ENCODE assay signal across 17 cellular contexts in the genomic region with DNA sequence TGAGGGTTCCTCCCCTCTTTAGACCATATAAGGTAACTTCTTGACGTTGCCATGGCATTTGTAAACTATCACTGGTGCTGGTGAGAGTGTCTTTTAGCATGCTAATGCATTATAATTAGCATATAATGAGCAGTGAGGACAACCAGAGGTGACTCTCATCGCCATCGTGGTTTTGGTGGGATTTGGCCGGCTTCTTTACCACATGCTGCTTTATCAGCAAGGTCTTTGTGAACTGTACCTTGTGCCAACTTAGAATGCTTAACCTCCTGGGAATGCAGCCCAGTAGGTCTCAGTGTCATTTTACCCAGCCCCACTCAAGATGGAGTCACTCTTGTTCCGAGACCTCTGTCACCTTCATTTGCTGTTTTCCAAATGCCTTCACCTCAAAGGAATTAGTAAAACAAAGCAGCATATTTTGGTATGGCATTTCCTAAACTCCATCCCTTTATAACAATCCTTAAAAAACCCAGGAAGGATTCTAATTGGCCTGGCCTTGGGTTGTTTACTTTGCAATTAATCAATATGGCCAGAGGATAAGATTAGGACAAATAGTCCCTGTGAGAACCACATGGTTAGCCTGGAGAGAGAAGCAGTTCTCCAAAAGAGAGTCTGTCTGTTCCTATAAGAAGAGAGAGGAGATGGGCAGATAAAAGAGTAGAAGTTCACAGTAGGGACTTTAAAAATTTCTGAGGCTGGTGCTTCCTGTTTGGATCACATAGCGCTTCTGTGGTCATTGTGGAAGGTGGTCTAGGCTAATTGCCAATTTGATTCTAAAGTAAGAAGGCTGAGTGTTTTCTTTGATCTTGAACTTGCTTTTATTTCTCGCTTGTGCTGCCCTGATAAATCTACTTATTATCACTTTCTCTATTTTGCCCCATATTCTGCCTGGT.
DNase-seq lines count a peak whose midpoint lies in the region; ATAC-seq and TF ChIP-seq lines count a peak whose summit lies in the region.
"Had no signal": no experiment of that assay in that cellular context is flagged by ENCODE, and none has a peak within 500 bp of the region (broad histone marks: within the 10 kb centered on the region; RNA-seq: fewer than 3 reads in every experiment).

No MANE protein-coding gene starts in this region.

- ATAC-seq in body of pancreas = peak; percentile 93
- peak; percentile 25 for ATAC-seq in stimulated activated naive CD8-positive, alpha-beta T cell treated with anti-CD3 and anti-CD28 coated beads, Interleukin-15, Interleukin-2, amounts not matched to agents 100 U/mL and 50 U/mL, for 24 hours
- ATAC-seq: K562, mucosa of descending colon, sciatic nerve had no signal

- peak overlapping the region; percentile 22 to 69 (median 50) for H3K27ac ChIP-seq in body of pancreas
- H3K27ac ChIP-seq: cardiac muscle cell, esophagus muscularis mucosa, left ventricle myocardium inferior had no signal

- H3K4me3 ChIP-seq in body of pancreas = no peak overlapping the region
- H3K4me3 ChIP-seq: cardiac muscle cell, esophagus muscularis mucosa, K562, left ventricle myocardium inferior, mucosa of descending colon had no signal

- no peaks in the 10 kb centered on the region for H3K27me3 ChIP-seq in body of pancreas
- H3K27me3 ChIP-seq: cardiac muscle cell had no signal

- no peak for TF ChIP-seq POLR2A in body of pancreas (IDR thresholded peaks at IDR 0.05)

- CTCF ChIA-PET in activated naive CD4-positive, alpha-beta T cell treated with anti-CD3 and anti-CD28 coated beads, Interleukin-2, amount 10 ng/mL, durations not matched to agents 7 days and 5 days (lab: Charles Lee) = no interaction called here

- DNase-seq in activated naive CD4-positive, alpha-beta T cell treated with anti-CD3 and anti-CD28 coated beads, Interleukin-2, amount 10 ng/mL, durations not matched to agents 7 days and 5 days = no peak
- no peak for DNase-seq in activated naive CD4-positive, alpha-beta T cell (lab: John Stamatoyannopoulos, UW)
- DNase-seq in RPMI7951 (ENCODE audit: low read depth) (peak; percentile 37), body of pancreas (peak; percentile 51 to 70 (median 66)), cerebellar nuclear complex (lab: John Stamatoyannopoulos, UW) (no peak), head of caudate nucleus (no peak)
- DNase-seq in stimulated activated naive CD8-positive, alpha-beta T cell treated with anti-CD3 and anti-CD28 coated beads, Interleukin-15, Interleukin-2, amounts not matched to agents 100 U/mL and 50 U/mL, for 24 hours = no peak
- no peak for DNase-seq in stimulated activated CD4-positive, alpha-beta T cell treated with anti-CD3 and anti-CD28 coated beads, Interleukin-2, amount 100 ng/mL, for 48 hours
- DNase-seq: GDM1, left ventricle myocardium inferior, mucosa of descending colon, NCI-H1092, NCI-H526 treated with DMSO at 0.1 percent for 48 hours had no signal

- intact Hi-C loops in body of pancreas (cut with DNase I) (no loop called here), head of caudate nucleus (cut with DNase I) (no loop called here)

- 15 to 19% methylated on average over 7 of the region's 7 CpGs for whole genome bisulfite sequencing in body of pancreas, 2 donors

- H3K4me1 ChIP-seq in body of pancreas = peaks cover 29% of the 10 kb centered on the region
- H3K4me1 ChIP-seq: esophagus muscularis mucosa, left ventricle myocardium inferior had no signal

- H3K4me1 Mint-ChIP-seq in activated naive CD4-positive, alpha-beta T cell treated with anti-CD3 and anti-CD28 coated beads, Interleukin-2, amount 10 ng/mL, durations not matched to agents 7 days and 5 days = peaks cover 57% of the 10 kb centered on the region

- no peak for TF ChIP-seq CTCF in body of pancreas (IDR thresholded peaks at IDR 0.05)

- no peaks in the 10 kb centered on the region for H3K9me3 Mint-ChIP-seq in activated naive CD4-positive, alpha-beta T cell treated with anti-CD3 and anti-CD28 coated beads, Interleukin-2, amount 10 ng/mL, durations not matched to agents 7 days and 5 days

- no peaks in the 10 kb centered on the region for H3K36me3 ChIP-seq in body of pancreas (replicated peaks in 1 of 2; ENCODE audit: insufficient read depth in 1 of 2, low read depth in 2 of 2)
- H3K36me3 ChIP-seq: cardiac muscle cell, esophagus muscularis mucosa, left ventricle myocardium inferior had no signal

- no peaks in the 10 kb centered on the region for H3K9me3 ChIP-seq in body of pancreas
- H3K9me3 ChIP-seq: esophagus muscularis mucosa, left ventricle myocardium inferior, mucosa of descending colon had no signal

- H3K27me3 Mint-ChIP-seq in activated naive CD4-positive, alpha-beta T cell treated with anti-CD3 and anti-CD28 coated beads, Interleukin-2, amount 10 ng/mL, durations not matched to agents 7 days and 5 days = no peaks in the 10 kb centered on the region

- peak overlapping the region; percentile 85 for H3K27ac Mint-ChIP-seq in activated naive CD4-positive, alpha-beta T cell treated with anti-CD3 and anti-CD28 coated beads, Interleukin-2, amount 10 ng/mL, durations not matched to agents 7 days and 5 days

- H3K36me3 Mint-ChIP-seq in activated naive CD4-positive, alpha-beta T cell treated with anti-CD3 and anti-CD28 coated beads, Interleukin-2, amount 10 ng/mL, durations not matched to agents 7 days and 5 days = peaks cover 2% of the 10 kb centered on the region

- no peak overlapping the region for H3K4me3 Mint-ChIP-seq in activated naive CD4-positive, alpha-beta T cell treated with anti-CD3 and anti-CD28 coated beads, Interleukin-2, amount 10 ng/mL, durations not matched to agents 7 days and 5 days

Comparison
In these comparisons a context has a peak if more than half of its experiments do, and no peak if none do; other contexts are left out.
1. DNase-seq: peak in RPMI7951 (single experiment) and body of pancreas (4 of 4); none in activated naive CD4-positive, alpha-beta T cell treated with anti-CD3 and anti-CD28 coated beads, Interleukin-2, amount 10 ng/mL, durations not matched to agents 7 days and 5 days (single experiment), activated naive CD4-positive, alpha-beta T cell (0 of 4), stimulated activated naive CD8-positive, alpha-beta T cell treated with anti-CD3 and anti-CD28 coated beads, Interleukin-15, Interleukin-2, amounts not matched to agents 100 U/mL and 50 U/mL, for 24 hours (single experiment), cerebellar nuclear complex (0 of 2), head of caudate nucleus (0 of 42) and stimulated activated CD4-positive, alpha-beta T cell treated with anti-CD3 and anti-CD28 coated beads, Interleukin-2, amount 100 ng/mL, for 48 hours (0 of 2).